14 cellular contexts compared by ENCODE assay signal in the genomic region with DNA sequence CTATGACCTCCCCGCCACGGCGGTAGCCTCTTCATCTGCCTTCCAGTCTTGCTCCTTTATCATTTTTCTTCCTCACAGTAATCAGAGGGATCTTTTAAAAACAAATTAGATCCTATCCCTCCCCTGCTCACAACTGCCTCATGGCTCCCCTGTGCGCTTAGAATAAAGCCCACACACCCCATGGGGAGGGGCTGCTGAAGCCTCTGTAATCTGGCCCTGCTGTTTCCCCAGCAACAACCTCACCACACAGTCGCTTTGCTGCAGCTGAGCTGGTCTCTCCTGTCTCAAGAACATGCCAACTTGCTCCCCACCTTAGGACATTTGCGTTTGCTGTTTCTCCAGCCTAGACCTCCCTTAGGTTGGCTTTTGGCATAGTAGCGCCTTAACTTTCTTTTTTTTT. TPM values are rescaled to one million over a fixed set of nuclear protein-coding genes. Genes with fewer than 3 reads are reported as not detected.
DNase-seq lines count a peak whose midpoint lies in the region; ATAC-seq and TF ChIP-seq lines count a peak whose summit lies in the region.
"Had no signal": no experiment of that assay in that cellular context is flagged by ENCODE, and none has a peak within 500 bp of the region (broad histone marks: within the 10 kb centered on the region; RNA-seq: fewer than 3 reads in every experiment).

No MANE protein-coding gene starts in this region.

- H3K27ac ChIP-seq in H9 (ENCODE audit: insufficient read length, low read depth, low read length) (no peak overlapping the region), endodermal cell (ENCODE audit: low read depth, low read length) (no peak overlapping the region)
- H3K27ac ChIP-seq in CD8-positive, alpha-beta memory T cell (ENCODE audit: low read depth, low read length), result no peak overlapping the region
- H3K27ac ChIP-seq: BLaER1 treated with 17β-estradiol and CSF1 and Interleukin-3, amounts not matched to agents 10 nM and 100 nM; SJSA1 had no signal

- H3K9me3 ChIP-seq in H9 (ENCODE audit: control insufficient read depth, low read depth, low read length) (no peaks in the 10 kb centered on the region), endodermal cell (ENCODE audit: control insufficient read depth, low read length) (no peaks in the 10 kb centered on the region)
- no peaks in the 10 kb centered on the region for H3K9me3 ChIP-seq in CD8-positive, alpha-beta memory T cell (ENCODE audit: low read length)
- H3K9me3 ChIP-seq: BLaER1 treated with 17β-estradiol and CSF1 and Interleukin-3, amounts not matched to agents 10 nM and 100 nM; SJSA1 had no signal

- no peak overlapping the region for H2BK120ac ChIP-seq in H9 (ENCODE audit: low read depth, low read length, poor library complexity, severe bottlenecking)

- no peak overlapping the region for H4K5ac ChIP-seq in H9 (ENCODE audit: insufficient read length, low read depth, low read length)

- no peak overlapping the region for H3K4me3 Mint-ChIP-seq in H9
- H3K4me3 Mint-ChIP-seq in endodermal cell, result no peak overlapping the region
- H3K4me3 Mint-ChIP-seq in mesothelial cell of epicardium, result peak overlapping the region; percentile 13
- H3K4me3 Mint-ChIP-seq in CD8-positive, alpha-beta memory T cell, result no peak overlapping the region
- H3K4me3 Mint-ChIP-seq: CD4-positive, alpha-beta memory T cell had no signal

- no peaks in the 10 kb centered on the region for H3K79me1 ChIP-seq in H9 (ENCODE audit: insufficient read depth, low read depth, low read length, poor library complexity, severe bottlenecking)

- H3K18ac ChIP-seq in H9 (ENCODE audit: insufficient read length, low read depth, low read length), result peak overlapping the region; percentile 21

- H3K23me2 ChIP-seq in H9 (ENCODE audit: insufficient read length, low read depth, low read length, poor library complexity, severe bottlenecking), result no peaks in the 10 kb centered on the region

- WGBS in H9 (ENCODE audit: extremely low coverage, insufficient read length, low lambda C conversion rate), result no CpG with 5 or more reads among the region's 7 CpGs
- 68 to 83% methylated on average over 3 to 7 of the region's 7 CpGs for WGBS in endodermal cell (ENCODE audit: insufficient coverage in 1 of 2, insufficient read length in 1 of 2), 2 experiments

- no peak overlapping the region for H2AFZ ChIP-seq in H9 (ENCODE audit: low read length)

- H3K4me1 ChIP-seq in H9 (ENCODE audit: insufficient read depth, low read length) (no peaks in the 10 kb centered on the region; the same call in 1 of the 2 replicates), endodermal cell (ENCODE audit: control insufficient read depth, insufficient read depth, low read length) (no peaks in the 10 kb centered on the region)
- H3K4me1 ChIP-seq in CD8-positive, alpha-beta memory T cell (ENCODE audit: insufficient read depth, low read length), result no peaks in the 10 kb centered on the region
- H3K4me1 ChIP-seq: BLaER1 treated with 17β-estradiol and CSF1 and Interleukin-3, amounts not matched to agents 10 nM and 100 nM; SJSA1 had no signal

- H2BK20ac ChIP-seq in H9 (ENCODE audit: low read depth, low read length, poor library complexity, severe bottlenecking), result no peak overlapping the region

- no peak overlapping the region for H3K4ac ChIP-seq in H9 (ENCODE audit: low read depth, low read length)

- H3K27me3 Mint-ChIP-seq in H9 (ENCODE audit: low read depth), result no peaks in the 10 kb centered on the region
- no peaks in the 10 kb centered on the region for H3K27me3 Mint-ChIP-seq in endodermal cell (ENCODE audit: insufficient read depth)
- H3K27me3 Mint-ChIP-seq in mesothelial cell of epicardium (ENCODE audit: low read depth), result no peaks in the 10 kb centered on the region
- H3K27me3 Mint-ChIP-seq in CD8-positive, alpha-beta memory T cell, result no peaks in the 10 kb centered on the region

- H3K56ac ChIP-seq in H9 (ENCODE audit: insufficient read length, low read depth, low read length), result no peak overlapping the region

- no peak overlapping the region for H2BK12ac ChIP-seq in H9 (ENCODE audit: insufficient read length, low read depth, low read length)

- peaks cover 14 to 26% of the 10 kb centered on the region in 2 experiments for H3K4me1 Mint-ChIP-seq in H9
- H3K4me1 Mint-ChIP-seq in endodermal cell, result peaks cover 37% of the 10 kb centered on the region
- H3K4me1 Mint-ChIP-seq in mesothelial cell of epicardium, result peaks cover 38% of the 10 kb centered on the region
- no peaks in the 10 kb centered on the region for H3K4me1 Mint-ChIP-seq in CD8-positive, alpha-beta memory T cell
- H3K4me1 Mint-ChIP-seq: CD4-positive, alpha-beta memory T cell had no signal

- H2AK5ac ChIP-seq in H9 (ENCODE audit: insufficient read length, low read length), result no peak overlapping the region

- H3K79me2 ChIP-seq in H9 (ENCODE audit: insufficient read depth, low read length), result no peaks in the 10 kb centered on the region

- H4K91ac ChIP-seq in H9 (ENCODE audit: insufficient read length, low read depth, low read length), result no peak overlapping the region

- no peak overlapping the region for H3T11ph ChIP-seq in H9 (ENCODE audit: low read length)

- H4K8ac ChIP-seq in H9 (replicated peaks; ENCODE audit: insufficient read length, low read depth, low read length), result no peak overlapping the region

- CTCF ChIA-PET in CD8-positive, alpha-beta memory T cell (lab: Charles Lee), result no interaction called here

- no peak overlapping the region for H3K4me2 ChIP-seq in H9 (ENCODE audit: insufficient read depth, insufficient read length, low read length)
- H3K4me2 ChIP-seq: BLaER1 treated with 17β-estradiol and CSF1 and Interleukin-3, amounts not matched to agents 10 nM and 100 nM had no signal

- POLR2A ChIA-PET in CD8-positive, alpha-beta memory T cell (lab: Charles Lee), result no interaction called here

- no peaks in the 10 kb centered on the region for H4K20me1 ChIP-seq in H9 (ENCODE audit: control insufficient read depth, insufficient read depth, insufficient read length)
- H4K20me1 ChIP-seq: BLaER1 treated with 17β-estradiol and CSF1 and Interleukin-3, amounts not matched to agents 10 nM and 100 nM had no signal

- no peak overlapping the region for H3K4me3 ChIP-seq in endodermal cell (ENCODE audit: low read length)
- no peak overlapping the region for H3K4me3 ChIP-seq in CD8-positive, alpha-beta memory T cell (ENCODE audit: low read length)
- H3K4me3 ChIP-seq: BLaER1 treated with 17β-estradiol and CSF1 and Interleukin-3, amounts not matched to agents 10 nM and 100 nM; SJSA1 had no signal

- H3K9me3 Mint-ChIP-seq in H9, result no peaks in the 10 kb centered on the region
- no peaks in the 10 kb centered on the region for H3K9me3 Mint-ChIP-seq in endodermal cell
- H3K9me3 Mint-ChIP-seq in mesothelial cell of epicardium, result no peaks in the 10 kb centered on the region
- peaks cover 0 to 2% (median 0%) of the 10 kb centered on the region in 5 donors for H3K9me3 Mint-ChIP-seq in CD8-positive, alpha-beta memory T cell

- H3K23ac ChIP-seq in H9 (ENCODE audit: insufficient read length, low read depth, low read length), result no peak overlapping the region

- no peak for TF ChIP-seq CTCF in H9 (conservative IDR thresholded peaks at IDR 0.05)
- no peak for TF ChIP-seq CTCF in endodermal cell (conservative IDR thresholded peaks at IDR 0.05)
- TF ChIP-seq CTCF in mesothelial cell of epicardium (IDR thresholded peaks at IDR 0.05; ENCODE audit: unreplicated experiment), result no peak

- no peak overlapping the region for H2BK15ac ChIP-seq in H9 (ENCODE audit: low read depth, low read length)

- no peaks in the 10 kb centered on the region for H3K27me3 ChIP-seq in H9 (ENCODE audit: insufficient read depth, low read length)
- no peaks in the 10 kb centered on the region for H3K27me3 ChIP-seq in endodermal cell (ENCODE audit: control insufficient read depth, insufficient read depth, low read length, poor library complexity, severe bottlenecking)
- H3K27me3 ChIP-seq in CD8-positive, alpha-beta memory T cell (ENCODE audit: insufficient read depth, low read length, poor library complexity, severe bottlenecking), result no peaks in the 10 kb centered on the region
- H3K27me3 ChIP-seq: BLaER1 treated with 17β-estradiol and CSF1 and Interleukin-3, amounts not matched to agents 10 nM and 100 nM; SJSA1 had no signal

- H3K36me3 ChIP-seq in endodermal cell (ENCODE audit: control insufficient read depth, insufficient read depth, low read length), result no peaks in the 10 kb centered on the region
- H3K36me3 ChIP-seq in CD8-positive, alpha-beta memory T cell (ENCODE audit: insufficient read depth, low read length), result no peaks in the 10 kb centered on the region
- H3K36me3 ChIP-seq: BLaER1 treated with 17β-estradiol and CSF1 and Interleukin-3, amounts not matched to agents 10 nM and 100 nM; SJSA1 had no signal

- no peak overlapping the region for H3K14ac ChIP-seq in H9 (ENCODE audit: insufficient read depth, low read length)

- H3K9ac ChIP-seq in H9 (ENCODE audit: extremely low read depth, insufficient read length, low read length) (no peak overlapping the region), endodermal cell (ENCODE audit: extremely low read depth, low read length, poor library complexity, severe bottlenecking) (no peak overlapping the region)
- H3K9ac ChIP-seq: BLaER1 treated with 17β-estradiol and CSF1 and Interleukin-3, amounts not matched to agents 10 nM and 100 nM had no signal

- no peak overlapping the region for H2BK5ac ChIP-seq in H9 (ENCODE audit: insufficient read length, low read length)

- ATAC-seq in GM21528 (IDR thresholded peaks at IDR 0.05; ENCODE audit: low FRiP score, unreplicated experiment), result no peak
- ATAC-seq: Right ventricle myocardium inferior had no signal

- peak overlapping the region in 2 of 3 experiments; percentile 17 to 20; a peak in 2 of 7 replicates for H3K27ac Mint-ChIP-seq in H9
- no peak overlapping the region for H3K27ac Mint-ChIP-seq in endodermal cell
- H3K27ac Mint-ChIP-seq in mesothelial cell of epicardium, result peak overlapping the region; percentile 84
- H3K27ac Mint-ChIP-seq in CD8-positive, alpha-beta memory T cell, result no peak overlapping the region
- H3K27ac Mint-ChIP-seq: CD4-positive, alpha-beta memory T cell had no signal

- H3K36me3 Mint-ChIP-seq in H9 (ENCODE audit: insufficient read depth in 1 of 3, low read depth in 3 of 3), result no peaks in the 10 kb centered on the region
- H3K36me3 Mint-ChIP-seq in endodermal cell (ENCODE audit: low read depth), result no peaks in the 10 kb centered on the region
- H3K36me3 Mint-ChIP-seq in mesothelial cell of epicardium, result no peaks in the 10 kb centered on the region
- no peaks in the 10 kb centered on the region for H3K36me3 Mint-ChIP-seq in CD8-positive, alpha-beta memory T cell
- H3K36me3 Mint-ChIP-seq: CD4-positive, alpha-beta memory T cell had no signal

- DNase-seq in NCI-H146 (lab: John Stamatoyannopoulos, UW) (peak; percentile 11), NCI-H146 treated with DMSO at 0.1 percent for 48 hours (lab: John Stamatoyannopoulos, UW; ENCODE audit: unreplicated experiment) (no peak), H9 (peak; percentile 43), endodermal cell (peak; percentile 68), mesothelial cell of epicardium (ENCODE audit: low spot score in 2 of 2, unreplicated experiment in 2 of 2) (no peak), DMS53 (lab: John Stamatoyannopoulos, UW) (no peak)
- DNase-seq in CD8-positive, alpha-beta memory T cell, result no peak
- DNase-seq: 8988T; CD4-positive, alpha-beta memory T cell; Kasumi-1 had no signal

RNA-seq across cellular contexts. Expression of a gene that starts 41.0 kb away (rescaled TPM):
- total RNA-seq in H9 (2021), result 3.5 TPM in 2 replicates
- total RNA-seq in endodermal cell, result 1 to 10 TPM; 3.3 to 5.2 TPM
- 9.5 TPM for polyA plus RNA-seq in endodermal cell (2013, experiment 1 of 2)
- 8.1 TPM for polyA plus RNA-seq in endodermal cell (2013, experiment 2 of 2)
- total RNA-seq in mesothelial cell of epicardium, result not detected in 3 replicates
- total RNA-seq in CD8-positive, alpha-beta memory T cell, result not detected
- polyA plus RNA-seq in CD8-positive, alpha-beta memory T cell, result not detected
- total RNA-seq: CD4-positive, alpha-beta memory T cell; Right ventricle myocardium inferior; SJSA1 had no signal
- polyA plus RNA-seq: CD4-positive, alpha-beta memory T cell had no signal

Comparison
In these comparisons a context has a peak if more than half of its experiments do, and no peak if none do; other contexts are left out.
1. DNase-seq: peak in NCI-H146 (single experiment), H9 (single experiment) and endodermal cell (single experiment); none in NCI-H146 treated with DMSO at 0.1 percent for 48 hours (single experiment), mesothelial cell of epicardium (0 of 2), CD8-positive, alpha-beta memory T cell (0 of 5) and DMS53 (single experiment).
2. H3K27ac Mint-ChIP-seq: peak in H9 (2 of 3) and mesothelial cell of epicardium (single experiment); none in endodermal cell (single experiment) and CD8-positive, alpha-beta memory T cell (0 of 8).